ENCODE assay signal across 15 cellular contexts in the genomic region with DNA sequence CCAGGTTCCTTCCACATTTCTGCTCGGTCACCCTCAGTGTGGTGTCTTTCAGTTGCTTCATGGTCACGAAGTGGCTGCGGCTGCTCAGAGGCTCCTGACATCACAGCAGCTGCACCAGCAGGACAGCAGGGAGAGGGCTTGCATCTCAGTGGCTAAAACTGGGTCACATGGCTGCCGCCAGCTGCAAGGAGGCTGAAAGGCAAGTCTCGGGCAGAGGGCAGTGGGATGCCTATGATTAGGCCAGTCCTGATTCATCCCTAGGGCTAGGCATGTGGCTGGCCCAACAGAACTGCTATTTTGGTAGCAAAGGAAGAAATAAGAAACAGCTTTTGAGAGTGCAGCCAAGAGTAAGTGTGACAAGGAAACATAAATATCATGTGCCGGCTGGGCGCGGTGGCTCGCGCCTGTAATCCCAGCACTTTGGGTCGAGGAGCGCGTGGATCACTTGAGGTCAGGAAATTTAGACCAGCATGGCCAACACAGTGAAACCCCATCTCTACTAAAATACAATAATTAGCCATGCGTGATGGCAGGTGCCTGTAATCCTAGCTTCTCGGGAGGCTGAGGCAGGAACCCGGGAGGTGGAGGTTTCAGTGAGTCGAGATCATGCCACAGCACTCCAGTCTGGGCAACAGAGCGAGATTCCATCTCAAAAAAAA. TPM values are rescaled to one million over a fixed set of nuclear protein-coding genes. Genes with fewer than 3 reads are reported as not detected.
A peak's percentile ranks its signal among the peaks of the same experiment; 100 is the strongest.
DNase-seq lines count a peak whose midpoint lies in the region; ATAC-seq and TF ChIP-seq lines count a peak whose summit lies in the region.
"Had no signal": no experiment of that assay in that cellular context is flagged by ENCODE, and none has a peak within 500 bp of the region (broad histone marks: within the 10 kb centered on the region; RNA-seq: fewer than 3 reads in every experiment).

No MANE protein-coding gene starts in this region.

- DNase-seq in NCI-H2196 (lab: John Stamatoyannopoulos, UW; ENCODE audit: unreplicated experiment) (peak; percentile 60), coronary artery (ENCODE audit: low spot score) (no peak), thoracic aorta (ENCODE audit: low spot score) (no peak), NCI-H748 treated with DMSO at 0.1 percent for 48 hours (lab: John Stamatoyannopoulos, UW) (no peak)
- DNase-seq: activated CD8-positive, alpha-beta memory T cell treated with anti-CD3 and anti-CD28 coated beads for 24 hours; amniotic stem cell; DMS 273 treated with DMSO at 0.1 percent for 48 hours; immature natural killer cell; mesenchymal stem cell; NCI-H1436 treated with DMSO at 0.1 percent for 48 hours; NCI-H524 treated with DMSO at 0.1 percent for 48 hours; occipital lobe had no signal

- H3K9me3 ChIP-seq in muscle layer of colon (ENCODE audit: low read length) = no peaks in the 10 kb centered on the region
- H3K9me3 ChIP-seq in thoracic aorta = no peaks in the 10 kb centered on the region

- H3K27ac ChIP-seq in coronary artery (peak overlapping the region; percentile 61 to 98), muscle layer of colon (ENCODE audit: low read depth, low read length) (peak overlapping the region; percentile 71), thoracic aorta (peak overlapping the region; percentile 83)

- H3K4me3 ChIP-seq in coronary artery (no peak overlapping the region), muscle layer of colon (ENCODE audit: low read depth in 1 of 2, low read length in 2 of 2) (peak overlapping the region in 1 of 2 donors; percentile 37), thoracic aorta (no peak overlapping the region)

- H3K27me3 ChIP-seq in muscle layer of colon (ENCODE audit: control insufficient read depth in 1 of 2, insufficient read depth in 2 of 2, low read length in 2 of 2) (no peaks in the 10 kb centered on the region), thoracic aorta (replicated peaks; ENCODE audit: insufficient read depth) (no peaks in the 10 kb centered on the region)

- peak; percentile 37 for ATAC-seq in thoracic aorta (ENCODE audit: insufficient number of reproducible peaks, low FRiP score, low read depth)
- ATAC-seq in HG03045 (IDR thresholded peaks at IDR 0.05; ENCODE audit: unreplicated experiment) = no peak
- ATAC-seq in GM21619 (IDR thresholded peaks at IDR 0.05; ENCODE audit: unreplicated experiment) = no peak

- TF ChIP-seq CTCF in coronary artery (IDR thresholded peaks at IDR 0.05) (no peak), thoracic aorta (IDR thresholded peaks at IDR 0.05) (no peak)

- H3K9ac ChIP-seq in muscle layer of colon (ENCODE audit: low read length) = no peak overlapping the region

- H3K4me1 ChIP-seq in muscle layer of colon (ENCODE audit: insufficient read depth, low read length) (peaks cover 73% of the 10 kb centered on the region), thoracic aorta (ENCODE audit: control insufficient read depth in 1 of 2, low read depth in 2 of 2) (peaks cover 50 to 86% of the 10 kb centered on the region in 2 donors)

- no peaks in the 10 kb centered on the region for H3K36me3 ChIP-seq in muscle layer of colon (ENCODE audit: insufficient read depth, low read length)
- H3K36me3 ChIP-seq in thoracic aorta = no peaks in the 10 kb centered on the region

RNA-seq across cellular contexts. Expression of a gene that starts 46.6 kb away (rescaled TPM):
- 10 to 100 TPM in 1 of 2 donors, 1 to 10 TPM in 1; 9.6 to 24.8 TPM for total RNA-seq in thoracic aorta
